In the genomic region with DNA sequence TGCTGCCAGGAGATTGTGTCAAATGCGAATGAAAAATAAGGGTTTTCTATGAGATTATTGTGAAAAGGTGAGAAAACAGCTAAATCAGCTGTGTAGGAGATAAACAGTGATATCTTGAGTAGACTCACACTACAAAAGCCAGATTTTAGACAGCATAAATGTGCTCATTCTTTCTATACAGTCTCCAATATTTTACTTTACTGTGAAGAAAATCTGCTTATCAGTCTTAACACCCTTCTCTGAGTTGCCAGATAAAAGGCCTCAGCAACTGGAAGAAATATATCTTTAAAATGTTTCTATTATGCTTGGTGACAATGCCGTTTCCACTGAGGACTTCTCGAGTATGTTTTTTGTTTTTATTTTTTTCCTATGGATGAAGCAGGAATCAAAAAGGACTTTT, we compare ENCODE assay signal across 25 cellular contexts. TPM values are rescaled to one million over a fixed set of nuclear protein-coding genes. Genes with fewer than 3 reads are reported as not detected.
DNase-seq lines count a peak whose midpoint lies in the region; ATAC-seq, FAIRE-seq and TF ChIP-seq lines count a peak whose summit lies in the region.
"Had no signal": no experiment of that assay in that cellular context is flagged by ENCODE, and none has a peak within 500 bp of the region (broad histone marks: within the 10 kb centered on the region; RNA-seq: fewer than 3 reads in every experiment).

No MANE protein-coding gene starts in this region.

- H4K8ac ChIP-seq in mesenchymal stem cell (ENCODE audit: low read length), result no peak overlapping the region

- intact Hi-C loops in left lung (cut with DNase I), result no loop called here
- intact Hi-C loops in upper lobe of right lung (cut with DNase I), result no loop called here
- intact Hi-C loops in kidney (cut with DNase I), result no loop called here

- no peak overlapping the region for H3K4ac ChIP-seq in mesenchymal stem cell (ENCODE audit: low read depth in 1 of 2, low read length in 2 of 2)

- H3K79me1 ChIP-seq in mesenchymal stem cell (replicated peaks; ENCODE audit: low read length, poor library complexity, severe bottlenecking), result no peaks in the 10 kb centered on the region

- no peak overlapping the region for H3K4me3 ChIP-seq in left lung
- peak overlapping the region in 1 of 2 experiments; percentile 59 for H3K4me3 ChIP-seq in mesenchymal stem cell (ENCODE audit: insufficient read depth in 1 of 2, low read depth in 1 of 2, low read length in 2 of 2)
- no peak overlapping the region for H3K4me3 ChIP-seq in upper lobe of right lung
- no peak overlapping the region for H3K4me3 ChIP-seq in kidney (ENCODE audit: low read length in 2 of 2)
- H3K4me3 ChIP-seq: BLaER1 treated with 17β-estradiol and CSF1 and Interleukin-3, amounts not matched to agents 10 nM and 100 nM; GM12878; HAP-1 had no signal

- H2BK5ac ChIP-seq in mesenchymal stem cell (ENCODE audit: low read depth, low read length, poor library complexity, severe bottlenecking), result no peak overlapping the region

- no peak overlapping the region for H2BK12ac ChIP-seq in mesenchymal stem cell (ENCODE audit: low read length in 2 of 2)

- H2AFZ ChIP-seq in mesenchymal stem cell (ENCODE audit: low read depth, low read length), result no peak overlapping the region

- peak overlapping the region; percentile 6 to 57 for H3K27ac ChIP-seq in left lung
- no peak overlapping the region for H3K27ac ChIP-seq in mesenchymal stem cell (ENCODE audit: low read length, poor library complexity, severe bottlenecking)
- peak overlapping the region; percentile 32 for H3K27ac ChIP-seq in upper lobe of right lung
- H3K27ac ChIP-seq in kidney (ENCODE audit: low read depth in 2 of 2, low read length in 2 of 2), result no peak overlapping the region
- H3K27ac ChIP-seq: BLaER1 treated with 17β-estradiol and CSF1 and Interleukin-3, amounts not matched to agents 10 nM and 100 nM had no signal

- no peak overlapping the region for H3K4me2 ChIP-seq in mesenchymal stem cell (ENCODE audit: low read length, poor library complexity, severe bottlenecking)
- H3K4me2 ChIP-seq: BLaER1 treated with 17β-estradiol and CSF1 and Interleukin-3, amounts not matched to agents 10 nM and 100 nM had no signal

- no peaks in the 10 kb centered on the region for H3K9me3 ChIP-seq in left lung
- H3K9me3 ChIP-seq in mesenchymal stem cell (ENCODE audit: control insufficient read depth, low read length), result no peaks in the 10 kb centered on the region
- no peaks in the 10 kb centered on the region for H3K9me3 ChIP-seq in upper lobe of right lung
- no peaks in the 10 kb centered on the region for H3K9me3 ChIP-seq in kidney (ENCODE audit: control insufficient read depth in 1 of 2, low read length in 2 of 2)
- H3K9me3 ChIP-seq: BE2C; BLaER1 treated with 17β-estradiol and CSF1 and Interleukin-3, amounts not matched to agents 10 nM and 100 nM; HAP-1 had no signal

- no peak overlapping the region for H3K23ac ChIP-seq in mesenchymal stem cell (ENCODE audit: low read length in 2 of 2)

- no peak overlapping the region for H4K91ac ChIP-seq in mesenchymal stem cell (ENCODE audit: low read length)

- ATAC-seq in left lung (no peak), upper lobe of right lung (no peak), GM18861 (IDR thresholded peaks at IDR 0.05; ENCODE audit: unreplicated experiment) (no peak)
- ATAC-seq: GM12878 had no signal

- H2BK15ac ChIP-seq in mesenchymal stem cell (ENCODE audit: low read depth, poor library complexity, severe bottlenecking), result no peak overlapping the region

- WGBS in mesenchymal stem cell, result 100% methylated on average over 3 of the region's 3 CpGs

- H3K4me1 ChIP-seq in left lung (peaks cover 0 to 3% of the 10 kb centered on the region in 2 donors), mesenchymal stem cell (ENCODE audit: control insufficient read depth, insufficient read depth, low read depth, low read length) (no peaks in the 10 kb centered on the region), upper lobe of right lung (peaks cover 5% of the 10 kb centered on the region), kidney (ENCODE audit: control insufficient read depth in 1 of 2, insufficient read depth in 1 of 2, low read depth in 1 of 2, low read length in 2 of 2) (peaks cover 0 to 3% of the 10 kb centered on the region in 2 donors)
- H3K4me1 ChIP-seq: BE2C; BLaER1 treated with 17β-estradiol and CSF1 and Interleukin-3, amounts not matched to agents 10 nM and 100 nM had no signal

- no peak for FAIRE-seq in kidney (lab: Jason Lieb, UNC)
- FAIRE-seq: D721Med, GM12878, H54 had no signal

- H2AK5ac ChIP-seq in mesenchymal stem cell (ENCODE audit: low read length, severe bottlenecking), result no peak overlapping the region

- H3K36me3 ChIP-seq in left lung (no peaks in the 10 kb centered on the region), mesenchymal stem cell (ENCODE audit: control insufficient read depth in 1 of 2, insufficient read depth in 2 of 2, low read depth in 1 of 2, low read length in 2 of 2) (no peaks in the 10 kb centered on the region), upper lobe of right lung (no peaks in the 10 kb centered on the region), kidney (ENCODE audit: control insufficient read depth in 1 of 2, insufficient read depth in 2 of 2, low read length in 2 of 2) (no peaks in the 10 kb centered on the region)
- H3K36me3 ChIP-seq: BE2C; BLaER1 treated with 17β-estradiol and CSF1 and Interleukin-3, amounts not matched to agents 10 nM and 100 nM; HAP-1 had no signal

- H3K14ac ChIP-seq in mesenchymal stem cell (ENCODE audit: low read length in 2 of 2), result no peak overlapping the region

- TF ChIP-seq CTCF in left lung (IDR thresholded peaks at IDR 0.05) (no peak), upper lobe of right lung (IDR thresholded peaks at IDR 0.05) (no peak), kidney (IDR thresholded peaks at IDR 0.05; ENCODE audit: borderline replicate concordance, extremely low read depth, insufficient read depth) (no peak)

- peak; percentile 72 for DNase-seq in OCI-M1 (lab: John Stamatoyannopoulos, UW)
- no peak for DNase-seq in left lung
- no peak for DNase-seq in mesenchymal stem cell
- DNase-seq in upper lobe of right lung, result no peak
- DNase-seq in SKM-1 treated with dmso at 0.1 percent for 144 hours (lab: John Stamatoyannopoulos, UW; ENCODE audit: unreplicated experiment), result no peak
- DNase-seq in kidney, result no peak
- DNase-seq in Ammon's horn (ENCODE audit: low spot score), result no peak
- DNase-seq: BE2C; CD4-positive, alpha-beta T cell; CD8-positive, alpha-beta memory T cell; DMS 273 treated with DMSO at 0.1 percent for 48 hours; DMS79; EL; GDM1; GOT3; HFFc6 had no signal

- no peak overlapping the region for H3K18ac ChIP-seq in mesenchymal stem cell (ENCODE audit: low read depth in 1 of 2, low read length in 2 of 2)

- H3K27me3 ChIP-seq in left lung (no peaks in the 10 kb centered on the region), mesenchymal stem cell (ENCODE audit: control insufficient read depth in 1 of 2, insufficient read depth in 1 of 2, low read length in 2 of 2) (peaks cover 0 to 1% of the 10 kb centered on the region in 2 experiments), upper lobe of right lung (no peaks in the 10 kb centered on the region)
- H3K27me3 ChIP-seq: BLaER1 treated with 17β-estradiol and CSF1 and Interleukin-3, amounts not matched to agents 10 nM and 100 nM had no signal

- H3K9ac ChIP-seq in mesenchymal stem cell (ENCODE audit: low read length) (peak overlapping the region; percentile 44), kidney (ENCODE audit: low read length in 2 of 2) (no peak overlapping the region)
- H3K9ac ChIP-seq: BLaER1 treated with 17β-estradiol and CSF1 and Interleukin-3, amounts not matched to agents 10 nM and 100 nM had no signal

- no peak overlapping the region for H2BK120ac ChIP-seq in mesenchymal stem cell (ENCODE audit: low read depth, low read length)

RNA-seq across cellular contexts. Expression of a gene that starts 47.0 kb away (rescaled TPM):
- 1 to 10 TPM in 1 of 2 donors, not detected in 1; 2.9 TPM for total RNA-seq in left lung
- polyA plus RNA-seq in mesenchymal stem cell (2013, experiment 1 of 2), result not detected
- polyA plus RNA-seq in mesenchymal stem cell (2013, experiment 2 of 2), result not detected
- 2.8 TPM for total RNA-seq in upper lobe of right lung
- total RNA-seq in kidney, result not detected
- polyA plus RNA-seq in kidney (ENCODE audit: insufficient read depth, low read depth, low replicate concordance), result 6.4 TPM
- total RNA-seq: A172; A673; CD4-positive, alpha-beta T cell; CD8-positive, alpha-beta memory T cell; GM12878; HFFc6 had no signal
- polyA plus RNA-seq: CD14-positive monocyte; CD8-positive, alpha-beta memory T cell; GM12878 had no signal

Comparison
In these comparisons a context has a peak if more than half of its experiments do, and no peak if none do; other contexts are left out.
1. H3K27ac ChIP-seq: peak in left lung (2 of 2) and upper lobe of right lung (single experiment); none in mesenchymal stem cell (single experiment) and kidney (0 of 2).